25 cellular contexts compared by ENCODE assay signal in genomic region chr1:15243275-15244043, GRCh38. TPM values are rescaled to one million over a fixed set of nuclear protein-coding genes. Genes with fewer than 3 reads are reported as not detected.
DNase-seq lines count a peak whose midpoint lies in the region; ATAC-seq, FAIRE-seq and TF ChIP-seq lines count a peak whose summit lies in the region.
"Had no signal": no experiment of that assay in that cellular context is flagged by ENCODE, and none has a peak within 500 bp of the region (broad histone marks: within the 10 kb centered on the region; RNA-seq: fewer than 3 reads in every experiment).

No MANE protein-coding gene starts in this region.

- no peak for TF ChIP-seq CTCF in astrocyte (IDR thresholded peaks at IDR 0.05; ENCODE audit: insufficient read depth, low read depth, low read length)
- no peak for TF ChIP-seq CTCF in nephron progenitor cell (IDR thresholded peaks at IDR 0.05)

- no peak overlapping the region for H3K4me3 Mint-ChIP-seq in astrocyte (ENCODE audit: unreplicated experiment)
- no peak overlapping the region for H3K4me3 Mint-ChIP-seq in nephron progenitor cell
- H3K4me3 Mint-ChIP-seq: immature natural killer cell, T-helper 17 cell had no signal

- no peak overlapping the region for H3K27ac ChIP-seq in astrocyte (ENCODE audit: low read depth, low read length)
- H3K27ac ChIP-seq: parathyroid adenoma, SJSA1 had no signal

- no peak for DNase-seq in activated CD4-positive, CD25-positive, alpha-beta regulatory T cell treated with anti-CD3 and anti-CD28 coated beads, Interleukin-2, amount 50 U/mL, for 72 hours
- DNase-seq in DMS79 (lab: John Stamatoyannopoulos, UW) (peak; percentile 53), astrocyte (ENCODE audit: low read depth) (peak; percentile 10), nephron progenitor cell (no peak), hypothalamus (lab: John Stamatoyannopoulos, UW) (no peak), GOT3 (lab: John Stamatoyannopoulos, UW) (no peak)
- DNase-seq: activated effector memory CD4-positive, alpha-beta T cell treated with anti-CD3 and anti-CD28 coated beads, Interleukin-2, amount 50 U/mL, for 16 hours; BE2C; Caco-2; heart left ventricle; immature natural killer cell; NCI-H1092 treated with DMSO at 0.1 percent for 48 hours; stimulated activated CD4-positive, alpha-beta T cell treated with anti-CD3 and anti-CD28 coated beads, Interleukin-1b, Interleukin-23, amount 100 ng/mL, for 48 hours; stomach; T-helper 17 cell had no signal

- H3K27ac Mint-ChIP-seq in astrocyte (ENCODE audit: unreplicated experiment) (no peak overlapping the region), nephron progenitor cell (peak overlapping the region; percentile 50)
- H3K27ac Mint-ChIP-seq: immature natural killer cell, T-helper 17 cell had no signal

- no peaks in the 10 kb centered on the region for H3K36me3 ChIP-seq in astrocyte (ENCODE audit: insufficient read depth, low read length)
- H3K36me3 ChIP-seq: BE2C, heart left ventricle, SJSA1, stomach had no signal

- H3K79me2 ChIP-seq in astrocyte (ENCODE audit: insufficient read depth, low read length): no peaks in the 10 kb centered on the region
- H3K79me2 ChIP-seq: parathyroid adenoma had no signal

- H3K27me3 Mint-ChIP-seq in astrocyte (ENCODE audit: low read depth, unreplicated experiment): peaks cover 19% of the 10 kb centered on the region
- H3K27me3 Mint-ChIP-seq in nephron progenitor cell (ENCODE audit: low read depth, poor library complexity): peaks cover 18% of the 10 kb centered on the region

- H2AFZ ChIP-seq in astrocyte (ENCODE audit: low read depth, low read length): no peak overlapping the region
- H2AFZ ChIP-seq: parathyroid adenoma had no signal

- no peaks in the 10 kb centered on the region for H4K20me1 ChIP-seq in astrocyte (ENCODE audit: insufficient read depth, low read length)

- no peak for FAIRE-seq in astrocyte (lab: Jason Lieb, UNC)
- FAIRE-seq: A204.1, colon, endometrium, H54, HTR-8/SVneo, urothelium cell line had no signal

- no peaks in the 10 kb centered on the region for H3K4me1 ChIP-seq in astrocyte (ENCODE audit: insufficient read depth, low read length)
- H3K4me1 ChIP-seq: BE2C, parathyroid adenoma had no signal

- no peaks in the 10 kb centered on the region for H3K4me1 Mint-ChIP-seq in astrocyte (ENCODE audit: low read depth, unreplicated experiment)
- H3K4me1 Mint-ChIP-seq in nephron progenitor cell: peaks cover 62% of the 10 kb centered on the region

- H3K9me3 ChIP-seq in astrocyte (ENCODE audit: insufficient read depth, low read depth, low read length): no peaks in the 10 kb centered on the region
- H3K9me3 ChIP-seq: BE2C, Caco-2, heart left ventricle, SJSA1, stomach had no signal

- no peaks in the 10 kb centered on the region for H3K36me3 Mint-ChIP-seq in astrocyte (ENCODE audit: low read depth, unreplicated experiment)
- no peaks in the 10 kb centered on the region for H3K36me3 Mint-ChIP-seq in nephron progenitor cell (ENCODE audit: low read depth)

- H3K9me3 Mint-ChIP-seq in astrocyte (ENCODE audit: unreplicated experiment) (peaks cover 5% of the 10 kb centered on the region), nephron progenitor cell (peaks cover 12% of the 10 kb centered on the region)
- H3K9me3 Mint-ChIP-seq: immature natural killer cell had no signal

- peak; percentile 40 to 59 for ATAC-seq in activated CD4-positive, CD25-positive, alpha-beta regulatory T cell treated with anti-CD3 and anti-CD28 coated beads, Interleukin-2, amount 50 U/mL, for 24 hours
- ATAC-seq in GM18511 (IDR thresholded peaks at IDR 0.05; ENCODE audit: unreplicated experiment): no peak
- ATAC-seq: heart left ventricle, T-helper 17 cell had no signal

- H3K4me3 ChIP-seq in astrocyte (ENCODE audit: insufficient read depth, low read depth, low read length): no peak overlapping the region
- H3K4me3 ChIP-seq: heart left ventricle, SJSA1, stomach had no signal

- H3K27me3 ChIP-seq in astrocyte (ENCODE audit: insufficient read depth, low read length): no peaks in the 10 kb centered on the region
- H3K27me3 ChIP-seq: BE2C had no signal

- no peak overlapping the region for H3K9ac ChIP-seq in astrocyte (ENCODE audit: low read length)
- H3K9ac ChIP-seq: parathyroid adenoma had no signal

- H3K4me2 ChIP-seq in astrocyte (ENCODE audit: low read length): no peak overlapping the region

RNA-seq across cellular contexts. Expression of gene FHAD1, which starts 3.6 kb away (rescaled TPM):
- total RNA-seq in astrocyte: 0.25 TPM in 1 of 2 replicates, not detected in the other
- total RNA-seq: T-helper 17 cell had no signal

Comparison
In these comparisons a context has a peak if more than half of its experiments do, and no peak if none do; other contexts are left out.
1. DNase-seq: peak in DMS79 (single experiment) and astrocyte (single experiment); none in activated CD4-positive, CD25-positive, alpha-beta regulatory T cell treated with anti-CD3 and anti-CD28 coated beads, Interleukin-2, amount 50 U/mL, for 72 hours (single experiment), nephron progenitor cell (single experiment), hypothalamus (0 of 51) and GOT3 (single experiment).